ENCODE assay signal across 9 cellular contexts in genomic region chr11:60951611-60951908, GRCh38. TPM values are rescaled to one million over a fixed set of nuclear protein-coding genes. Genes with fewer than 3 reads are reported as not detected.
A peak's percentile ranks its signal among the peaks of the same experiment; 100 is the strongest.
DNase-seq lines count a peak whose midpoint lies in the region; ATAC-seq, FAIRE-seq and TF ChIP-seq lines count a peak whose summit lies in the region.
"Had no signal": no experiment of that assay in that cellular context is flagged by ENCODE, and none has a peak within 500 bp of the region (broad histone marks: within the 10 kb centered on the region; RNA-seq: fewer than 3 reads in every experiment).

No MANE protein-coding gene starts in this region.

- CTCF ChIA-PET in endothelial cell of umbilical vein (lab: Charles Lee), result no interaction called here

- no peaks in the 10 kb centered on the region for H3K27me3 ChIP-seq in ACC112 (ENCODE audit: insufficient read depth, low read length)
- no peaks in the 10 kb centered on the region for H3K27me3 ChIP-seq in Karpas-422 (ENCODE audit: low read length)
- peaks cover 2 to 10% of the 10 kb centered on the region in 2 experiments for H3K27me3 ChIP-seq in endothelial cell of umbilical vein (ENCODE audit: control insufficient read depth in 2 of 2, insufficient read depth in 2 of 2, low read length in 2 of 2)
- no peaks in the 10 kb centered on the region for H3K27me3 ChIP-seq in WERI-Rb-1 (ENCODE audit: insufficient read depth, low read depth, severe bottlenecking)

- dilution Hi-C loops in endothelial cell of umbilical vein (cut with MboI; ENCODE audit: extremely low pct_ligation_motif_present, low sequenced_read_pairs), result no loop called here

- H3K79me2 ChIP-seq in ACC112 (ENCODE audit: control insufficient read depth, insufficient read depth, low read length, unreplicated experiment) (peaks cover 18% of the 10 kb centered on the region), Karpas-422 (ENCODE audit: low read length) (peaks cover 45% of the 10 kb centered on the region), endothelial cell of umbilical vein (ENCODE audit: control insufficient read depth, insufficient read depth, low read length) (no peaks in the 10 kb centered on the region)

- H3K36me3 ChIP-seq in ACC112 (ENCODE audit: insufficient read depth, low read length) (no peaks in the 10 kb centered on the region), Karpas-422 (ENCODE audit: insufficient read depth, low read length) (peaks cover 2% of the 10 kb centered on the region; the same call in 1 of the 2 replicates), endothelial cell of umbilical vein (ENCODE audit: control insufficient read depth in 2 of 2, extremely low read depth in 1 of 2, insufficient read depth in 2 of 2, low read length in 2 of 2) (no peaks in the 10 kb centered on the region), WERI-Rb-1 (no peaks in the 10 kb centered on the region)

- H3K9me1 ChIP-seq in endothelial cell of umbilical vein (replicated peaks; ENCODE audit: control insufficient read depth, extremely low read depth, insufficient read depth, low read length), result no peaks in the 10 kb centered on the region

- no peak for DNase-seq in Karpas-422
- DNase-seq in endothelial cell of umbilical vein (ENCODE audit: low read depth, low spot score), result no peak
- peak; percentile 18 for DNase-seq in myocyte (ENCODE audit: low read depth)
- DNase-seq in glomerular visceral epithelial cell (ENCODE audit: extremely low spot score), result no peak
- DNase-seq in WERI-Rb-1, result no peak
- DNase-seq in hippocampal formation (lab: John Stamatoyannopoulos, UW), result no peak

- POLR2A ChIA-PET in endothelial cell of umbilical vein (lab: Charles Lee), result no interaction called here

- no peak for TF ChIP-seq POLR2A in endothelial cell of umbilical vein (IDR thresholded peaks at IDR 0.05; ENCODE audit: low read depth, low read length)

- H3K4me3 ChIP-seq in ACC112 (ENCODE audit: low read depth, low read length), result peak overlapping the region; percentile 77
- peak overlapping the region; percentile 93 for H3K4me3 ChIP-seq in Karpas-422 (ENCODE audit: low read length)
- peak overlapping the region in 2 of 3 experiments; percentile 34 to 56 for H3K4me3 ChIP-seq in endothelial cell of umbilical vein (replicated peaks in 1 of 3; ENCODE audit: insufficient read depth in 1 of 3, low read depth in 1 of 3, low read length in 3 of 3)
- no peak overlapping the region for H3K4me3 ChIP-seq in WERI-Rb-1 (ENCODE audit: low read depth, low read length)

- H4K20me1 ChIP-seq in Karpas-422 (ENCODE audit: insufficient read depth, low read depth, low read length) (no peaks in the 10 kb centered on the region), endothelial cell of umbilical vein (replicated peaks; ENCODE audit: control insufficient read depth, extremely low read depth, insufficient read depth, low read length) (no peaks in the 10 kb centered on the region)

- peaks cover 4% of the 10 kb centered on the region for H3K4me1 ChIP-seq in ACC112 (ENCODE audit: control insufficient read depth, insufficient read depth, low read length, unreplicated experiment)
- H3K4me1 ChIP-seq in Karpas-422 (ENCODE audit: low read length), result peaks cover 44% of the 10 kb centered on the region
- H3K4me1 ChIP-seq in endothelial cell of umbilical vein (ENCODE audit: control insufficient read depth, extremely low read depth, insufficient read depth, low read length), result peaks cover 10% of the 10 kb centered on the region

- no peaks in the 10 kb centered on the region for H3K9me2 ChIP-seq in Karpas-422 (replicated peaks; ENCODE audit: insufficient read depth, low read length)

- H2AFZ ChIP-seq in ACC112 (ENCODE audit: low read length, unreplicated experiment) (peak overlapping the region; percentile 53), Karpas-422 (ENCODE audit: low read length) (0 out of 2 replicates have a peak overlapping the region, but pooled peaks have one; percentile 48), endothelial cell of umbilical vein (ENCODE audit: low read depth, low read length) (peak overlapping the region; percentile 97)

- TF ChIP-seq CTCF in endothelial cell of umbilical vein (IDR thresholded peaks at IDR 0.05; ENCODE audit: extremely low read depth in 1 of 2, insufficient read depth in 1 of 2, low read depth in 1 of 2, low read length in 2 of 2), result no peak
- no peak for TF ChIP-seq CTCF in WERI-Rb-1 (IDR thresholded peaks at IDR 0.05; ENCODE audit: low read depth, low read length)

- intact Hi-C loops in endothelial cell of umbilical vein (cut with micrococcal nuclease), result no loop called here

- FAIRE-seq in endothelial cell of umbilical vein (lab: Jason Lieb, UNC), result no peak

- no peak for ATAC-seq in HG03565 (IDR thresholded peaks at IDR 0.05; ENCODE audit: unreplicated experiment)

- no TSS peak for BruUV-seq in endothelial cell of umbilical vein (replicated peaks; lab: Mats Ljungman, UMichigan)

- peak overlapping the region; percentile 90 for H3K9ac ChIP-seq in Karpas-422 (ENCODE audit: low read length)
- H3K9ac ChIP-seq in endothelial cell of umbilical vein (replicated peaks; ENCODE audit: extremely low read depth, insufficient read depth, low read length), result peak overlapping the region; percentile 50

- no peaks in the 10 kb centered on the region for H3K9me3 ChIP-seq in Karpas-422 (ENCODE audit: low read length)
- no peaks in the 10 kb centered on the region for H3K9me3 ChIP-seq in endothelial cell of umbilical vein (replicated peaks; ENCODE audit: control insufficient read depth, insufficient read depth, low read length)
- H3K9me3 ChIP-seq in WERI-Rb-1 (ENCODE audit: severe bottlenecking), result no peaks in the 10 kb centered on the region

- peak overlapping the region; percentile 63 for H3K27ac ChIP-seq in ACC112 (ENCODE audit: low read depth, low read length)
- peak overlapping the region; percentile 85 for H3K27ac ChIP-seq in Karpas-422 (ENCODE audit: low read length)
- no peak overlapping the region for H3K27ac ChIP-seq in endothelial cell of umbilical vein (ENCODE audit: insufficient read depth, low read depth, low read length)
- H3K27ac ChIP-seq in WERI-Rb-1, result no peak overlapping the region

- H3K4me2 ChIP-seq in Karpas-422 (ENCODE audit: low read depth, low read length, poor library complexity, severe bottlenecking), result peak overlapping the region; percentile 96
- peak overlapping the region; percentile 84 for H3K4me2 ChIP-seq in endothelial cell of umbilical vein (ENCODE audit: insufficient read depth, low read length)

RNA-seq across cellular contexts. Expression of gene SLC15A3, which starts 0.4 kb away (rescaled TPM):
- 49.5 and 64.7 TPM in 2 replicates for total RNA-seq in Karpas-422 (2014; rRNA removed; shearing (Covaris generic); ENCODE audit: low replicate concordance)
- 1.7 and 4.4 TPM in 2 replicates for total RNA-seq in endothelial cell of umbilical vein
- polyA plus RNA-seq in endothelial cell of umbilical vein, result 3.3 TPM in 2 replicates
- polyA plus RNA-seq in endothelial cell of umbilical vein (2011; cell fraction: cytosol; rRNA removed), result 1.4 and 1.7 TPM in 2 replicates
- 1.4 and 2.4 TPM in 2 replicates for polyA plus RNA-seq in endothelial cell of umbilical vein (2011; cell fraction: nucleus; rRNA removed)
- polyA plus RNA-seq in endothelial cell of umbilical vein (2012), result 1.7 and 3.3 TPM in 2 replicates
- polyA minus RNA-seq in endothelial cell of umbilical vein, result 2.0 and 2.6 TPM in 2 replicates
- not detected for polyA minus RNA-seq in endothelial cell of umbilical vein (2011; cell fraction: cytosol; rRNA and poly(A)+ RNA removed)
- 2.1 and 5.8 TPM in 2 replicates for polyA minus RNA-seq in endothelial cell of umbilical vein (2011; cell fraction: nucleus; rRNA and poly(A)+ RNA removed)
- total RNA-seq in myocyte, result 9.4 and 17.0 TPM in 2 replicates
- 20.4 TPM for polyA plus RNA-seq in myocyte (2012)
- polyA plus RNA-seq: neural cell had no signal

RNA-seq across cellular contexts. Expression of gene CD6, which starts 19.9 kb away (rescaled TPM):
- not detected in 2 replicates for total RNA-seq in Karpas-422 (2014; rRNA removed; shearing (Covaris generic); ENCODE audit: low replicate concordance)
- total RNA-seq in endothelial cell of umbilical vein (not detected in 2 replicates), myocyte (0.08 TPM in 1 of 2 replicates, not detected in the other)
- not detected in 2 replicates for polyA plus RNA-seq in endothelial cell of umbilical vein
- not detected in 2 replicates for polyA plus RNA-seq in endothelial cell of umbilical vein (2011; cell fraction: cytosol; rRNA removed)
- polyA plus RNA-seq in endothelial cell of umbilical vein (2011; cell fraction: nucleus; rRNA removed), result not detected in 2 replicates
- not detected in 2 replicates for polyA plus RNA-seq in endothelial cell of umbilical vein (2012)
- not detected in 2 replicates for polyA minus RNA-seq in endothelial cell of umbilical vein
- polyA minus RNA-seq in endothelial cell of umbilical vein (2011; cell fraction: cytosol; rRNA and poly(A)+ RNA removed), result not detected
- not detected in 2 replicates for polyA minus RNA-seq in endothelial cell of umbilical vein (2011; cell fraction: nucleus; rRNA and poly(A)+ RNA removed)
- not detected for polyA plus RNA-seq in myocyte (2012)
- polyA plus RNA-seq: neural cell had no signal

RNA-seq across cellular contexts. Expression of gene TMEM132A, which starts 27.3 kb away (rescaled TPM):
- total RNA-seq in Karpas-422 (2014; rRNA removed; shearing (Covaris generic); ENCODE audit: low replicate concordance), result 1.6 and 5.2 TPM in 2 replicates
- total RNA-seq in endothelial cell of umbilical vein (106 and 120 TPM in 2 replicates), myocyte (76.1 and 94.4 TPM in 2 replicates)
- polyA plus RNA-seq in endothelial cell of umbilical vein, result 74.3 and 97.9 TPM in 2 replicates
- 41.5 and 70.3 TPM in 2 replicates for polyA plus RNA-seq in endothelial cell of umbilical vein (2011; cell fraction: cytosol; rRNA removed)
- polyA plus RNA-seq in endothelial cell of umbilical vein (2011; cell fraction: nucleus; rRNA removed), result 232 and 251 TPM in 2 replicates
- 74.2 and 116 TPM in 2 replicates for polyA plus RNA-seq in endothelial cell of umbilical vein (2012)
- 45.9 and 54.1 TPM in 2 replicates for polyA minus RNA-seq in endothelial cell of umbilical vein
- polyA minus RNA-seq in endothelial cell of umbilical vein (2011; cell fraction: cytosol; rRNA and poly(A)+ RNA removed), result 16.0 TPM
- polyA minus RNA-seq in endothelial cell of umbilical vein (2011; cell fraction: nucleus; rRNA and poly(A)+ RNA removed), result 49.9 and 59.0 TPM in 2 replicates
- polyA plus RNA-seq in myocyte (2012), result 115 TPM

RNA-seq across cellular contexts. Expression of gene TMEM109, which starts 37.6 kb away (rescaled TPM):
- total RNA-seq in Karpas-422 (2014; rRNA removed; shearing (Covaris generic); ENCODE audit: low replicate concordance), result 42.3 and 44.4 TPM in 2 replicates
- 172 and 192 TPM in 2 replicates for total RNA-seq in endothelial cell of umbilical vein
- polyA plus RNA-seq in endothelial cell of umbilical vein, result 141 and 143 TPM in 2 replicates
- polyA plus RNA-seq in endothelial cell of umbilical vein (2011; cell fraction: cytosol; rRNA removed), result 110 and 120 TPM in 2 replicates
- 44.9 and 46.5 TPM in 2 replicates for polyA plus RNA-seq in endothelial cell of umbilical vein (2011; cell fraction: nucleus; rRNA removed)
- polyA plus RNA-seq in endothelial cell of umbilical vein (2012), result 134 and 137 TPM in 2 replicates
- 96.8 and 102 TPM in 2 replicates for polyA minus RNA-seq in endothelial cell of umbilical vein
- polyA minus RNA-seq in endothelial cell of umbilical vein (2011; cell fraction: cytosol; rRNA and poly(A)+ RNA removed), result 31.4 TPM
- 15.1 and 18.6 TPM in 2 replicates for polyA minus RNA-seq in endothelial cell of umbilical vein (2011; cell fraction: nucleus; rRNA and poly(A)+ RNA removed)
- 91.8 and 108 TPM in 2 replicates for total RNA-seq in myocyte
- polyA plus RNA-seq in myocyte (2012), result 110 TPM

RNA-seq across cellular contexts. Expression of gene PRPF19, which starts 45.2 kb away (rescaled TPM):
- 87.2 and 109 TPM in 2 replicates for total RNA-seq in Karpas-422 (2014; rRNA removed; shearing (Covaris generic); ENCODE audit: low replicate concordance)
- 114 and 126 TPM in 2 replicates for total RNA-seq in endothelial cell of umbilical vein
- polyA plus RNA-seq in endothelial cell of umbilical vein, result 97.1 and 121 TPM in 2 replicates
- polyA plus RNA-seq in endothelial cell of umbilical vein (2011; cell fraction: cytosol; rRNA removed), result 59.2 and 60.9 TPM in 2 replicates
- polyA plus RNA-seq in endothelial cell of umbilical vein (2011; cell fraction: nucleus; rRNA removed), result 56.2 and 57.8 TPM in 2 replicates
- polyA plus RNA-seq in endothelial cell of umbilical vein (2012), result 94.9 and 116 TPM in 2 replicates
- 67.3 and 68.0 TPM in 2 replicates for polyA minus RNA-seq in endothelial cell of umbilical vein
- polyA minus RNA-seq in endothelial cell of umbilical vein (2011; cell fraction: cytosol; rRNA and poly(A)+ RNA removed), result 64.3 TPM
- 43.5 and 61.7 TPM in 2 replicates for polyA minus RNA-seq in endothelial cell of umbilical vein (2011; cell fraction: nucleus; rRNA and poly(A)+ RNA removed)
- total RNA-seq in myocyte, result 41.9 and 51.4 TPM in 2 replicates
- polyA plus RNA-seq in myocyte (2012), result 56.3 TPM

Comparison
In these comparisons a context has a peak if more than half of its experiments do, and no peak if none do; other contexts are left out.
1. H3K27ac ChIP-seq: peak in ACC112 (single experiment) and Karpas-422 (single experiment); none in endothelial cell of umbilical vein (single experiment) and WERI-Rb-1 (single experiment).
2. RNA of gene TMEM132A, which starts 27.3 kb away (total RNA-seq): 106 to 120 TPM in endothelial cell of umbilical vein and 76.1 to 94.4 TPM in myocyte; 1.6 to 5.2 TPM in Karpas-422; every median in the first group is over 10 times any median in the second.
3. Peak in every context shown above with its lines, with median percentiles within 50 percentile points of each other: H2AFZ ChIP-seq.